ENCODE assay signal across 24 cellular contexts in genomic region chr16:1647904-1648303, GRCh38. TPM values are rescaled to one million over a fixed set of nuclear protein-coding genes. Genes with fewer than 3 reads are reported as not detected.
DNase-seq lines count a peak whose midpoint lies in the region; ATAC-seq and TF ChIP-seq lines count a peak whose summit lies in the region.
"Had no signal": no experiment of that assay in that cellular context is flagged by ENCODE, and none has a peak within 500 bp of the region (broad histone marks: within the 10 kb centered on the region; RNA-seq: fewer than 3 reads in every experiment).

No MANE protein-coding gene starts in this region.

- in situ Hi-C loops in KBM-7 (cut with MboI; ENCODE audit: low pct_unique_long_range_greater_than_20kb, low sequenced_read_pairs): no loop called here

- POLR2A ChIA-PET in OCI-LY7 (lab: Charles Lee): no interaction called here

- DNase-seq in KBM-7 (peak; percentile 94), OCI-LY7 (ENCODE audit: low spot score) (peak; percentile 67), endothelial cell (ENCODE audit: low spot score) (no peak), Right ventricle myocardium superior (no peak)
- DNase-seq: activated CD4-positive, alpha-beta T cell treated with anti-CD3 and anti-CD28 coated beads, Interleukin-2, amount 50 U/mL, for 1 hour; activated CD8-positive, alpha-beta memory T cell treated with anti-CD3 and anti-CD28 coated beads, Interleukin-2, amount 10 ng/mL, durations not matched to agents 7 days and 5 days; BE2C; Calu3; erythroblast; heart right ventricle; left colon; mesenchymal stem cell; NCI-H1417; NCI-H2081; occipital lobe; stimulated activated CD8-positive, alpha-beta memory T cell treated with anti-CD3 and anti-CD28 coated beads, Interleukin-4, amount 100 ng/mL, for 48 hours; substantia nigra; upper lobe of right lung had no signal

- CTCF ChIA-PET in OCI-LY7 (lab: Charles Lee; ENCODE audit: unreplicated experiment): no interaction called here

- peaks cover 59% of the 10 kb centered on the region for H3K36me3 ChIP-seq in BLaER1
- H3K36me3 ChIP-seq in OCI-LY7 (ENCODE audit: insufficient read depth, low read length): peaks cover 53% of the 10 kb centered on the region

- no peak for TF ChIP-seq CTCF in OCI-LY7 (conservative IDR thresholded peaks at IDR 0.05; ENCODE audit: low read length)
- TF ChIP-seq CTCF in endothelial cell (IDR thresholded peaks at IDR 0.05; ENCODE audit: unreplicated experiment): no peak

- intact Hi-C loops in OCI-LY7 (cut with micrococcal nuclease; ENCODE audit: unreplicated experiment): no loop called here
- intact Hi-C loops in Right ventricle myocardium superior (cut with DNase I): no loop called here

- H3K4me2 ChIP-seq in BLaER1 (peak overlapping the region; percentile 80), OCI-LY7 (ENCODE audit: low read length) (peak overlapping the region; percentile 46)

- ATAC-seq in GM19452 (IDR thresholded peaks at IDR 0.05; ENCODE audit: unreplicated experiment) (no peak), Right ventricle myocardium superior (ENCODE audit: poor library complexity) (no peak), GM21825 (IDR thresholded peaks at IDR 0.05; ENCODE audit: unreplicated experiment) (no peak)
- ATAC-seq in activated CD4-positive, CD25-positive, alpha-beta regulatory T cell treated with anti-CD3 and anti-CD28 coated beads, Interleukin-2, amount 50 U/mL, for 24 hours: no peak
- ATAC-seq: activated CD8-positive, alpha-beta memory T cell treated with anti-CD3 and anti-CD28 coated beads, Interleukin-2, amount 10 ng/mL, durations not matched to agents 7 days and 5 days; HCT116; heart right ventricle; left colon; upper lobe of right lung had no signal

- peaks cover 51% of the 10 kb centered on the region for H3K36me3 Mint-ChIP-seq in endothelial cell (ENCODE audit: low read depth, unreplicated experiment)

- H3K4me1 ChIP-seq in BLaER1 (peaks cover 69% of the 10 kb centered on the region), OCI-LY7 (ENCODE audit: insufficient read depth, low read length, poor library complexity, severe bottlenecking) (peaks cover 19% of the 10 kb centered on the region)
- H3K4me1 ChIP-seq: BE2C, upper lobe of right lung had no signal

- no peaks in the 10 kb centered on the region for H3K9me2 ChIP-seq in OCI-LY7 (ENCODE audit: insufficient read depth, low read length)

- no peaks in the 10 kb centered on the region for H3K9me3 Mint-ChIP-seq in endothelial cell (ENCODE audit: unreplicated experiment)

- H2AFZ ChIP-seq in OCI-LY7 (ENCODE audit: low read length): no peak overlapping the region

- H4K20me1 ChIP-seq in BLaER1 (no peaks in the 10 kb centered on the region), OCI-LY7 (ENCODE audit: insufficient read depth, low read length) (no peaks in the 10 kb centered on the region)

- H3K4me1 Mint-ChIP-seq in endothelial cell (ENCODE audit: unreplicated experiment): peaks cover 8% of the 10 kb centered on the region

- H3K9me3 ChIP-seq in BLaER1: no peaks in the 10 kb centered on the region
- no peaks in the 10 kb centered on the region for H3K9me3 ChIP-seq in OCI-LY7 (ENCODE audit: low read length)
- H3K9me3 ChIP-seq: BE2C, heart right ventricle, upper lobe of right lung had no signal

- H3K4me3 ChIP-seq in BLaER1 (peak overlapping the region; percentile 31; the same call in 1 of the 2 replicates), OCI-LY7 (ENCODE audit: low read depth, low read length, poor library complexity, severe bottlenecking) (no peak overlapping the region)
- H3K4me3 ChIP-seq: heart right ventricle, upper lobe of right lung had no signal

- H3K27ac ChIP-seq in BLaER1 (peak overlapping the region; percentile 98), OCI-LY7 (ENCODE audit: low read depth, low read length, poor library complexity, severe bottlenecking) (peak overlapping the region; percentile 75)
- H3K27ac ChIP-seq: heart right ventricle, upper lobe of right lung had no signal

- no peak overlapping the region for H3K27ac Mint-ChIP-seq in endothelial cell (ENCODE audit: unreplicated experiment)
- H3K27ac Mint-ChIP-seq: activated CD8-positive, alpha-beta memory T cell treated with anti-CD3 and anti-CD28 coated beads, Interleukin-2, amount 10 ng/mL, durations not matched to agents 7 days and 5 days; activated naive CD8-positive, alpha-beta T cell had no signal

- H3K79me2 ChIP-seq in OCI-LY7 (ENCODE audit: insufficient read depth, low read depth, low read length): no peaks in the 10 kb centered on the region

- BruUV-seq in OCI-LY7 (replicated peaks; lab: Mats Ljungman, UMichigan): no TSS peak

- H3K27me3 Mint-ChIP-seq in endothelial cell (ENCODE audit: unreplicated experiment): peaks cover 7% of the 10 kb centered on the region
- H3K27me3 Mint-ChIP-seq: activated CD8-positive, alpha-beta memory T cell treated with anti-CD3 and anti-CD28 coated beads, Interleukin-2, amount 10 ng/mL, durations not matched to agents 7 days and 5 days; activated naive CD8-positive, alpha-beta T cell had no signal

- H3K9ac ChIP-seq in BLaER1: peak overlapping the region; percentile 86

- H3K27me3 ChIP-seq in BLaER1: no peaks in the 10 kb centered on the region
- H3K27me3 ChIP-seq: BE2C, heart right ventricle, upper lobe of right lung had no signal

- peak overlapping the region; percentile 26 for H3K4me3 Mint-ChIP-seq in endothelial cell (ENCODE audit: unreplicated experiment)
- H3K4me3 Mint-ChIP-seq: activated CD8-positive, alpha-beta memory T cell treated with anti-CD3 and anti-CD28 coated beads, Interleukin-2, amount 10 ng/mL, durations not matched to agents 7 days and 5 days; activated naive CD8-positive, alpha-beta T cell had no signal

RNA-seq across cellular contexts. Expression of gene JPT2, which starts 30.2 kb away (rescaled TPM):
- total RNA-seq in OCI-LY7 (2014; rRNA removed; shearing (Covaris generic)): 48.3 and 67.4 TPM in 2 replicates
- 75.2 and 80.3 TPM in 2 replicates for total RNA-seq in OCI-LY7 (2022)
- 180 TPM for total RNA-seq in endothelial cell (ENCODE audit: unreplicated experiment)
- 30.6 TPM for total RNA-seq in Right ventricle myocardium superior

RNA-seq across cellular contexts. Expression of gene CRAMP1, which starts 35.7 kb away (rescaled TPM):
- 9.1 and 10.5 TPM in 2 replicates for total RNA-seq in OCI-LY7 (2014; rRNA removed; shearing (Covaris generic))
- total RNA-seq in OCI-LY7 (2022): 33.6 and 33.8 TPM in 2 replicates
- total RNA-seq in endothelial cell (ENCODE audit: unreplicated experiment): 46.8 TPM
- 10.0 TPM for total RNA-seq in Right ventricle myocardium superior

RNA-seq across cellular contexts. Expression of gene IFT140, which starts 36.0 kb away (rescaled TPM):
- total RNA-seq in OCI-LY7 (2014; rRNA removed; shearing (Covaris generic)): 10.2 and 14.3 TPM in 2 replicates
- total RNA-seq in OCI-LY7 (2022) (21.2 and 21.9 TPM in 2 replicates), endothelial cell (ENCODE audit: unreplicated experiment) (39.9 TPM), Right ventricle myocardium superior (8.4 TPM)

RNA-seq across cellular contexts. Expression of gene MAPK8IP3, which starts 58.1 kb away (rescaled TPM):
- 95.9 and 114 TPM in 2 replicates for total RNA-seq in OCI-LY7 (2014; rRNA removed; shearing (Covaris generic))
- 130 and 133 TPM in 2 replicates for total RNA-seq in OCI-LY7 (2022)
- 147 TPM for total RNA-seq in endothelial cell (ENCODE audit: unreplicated experiment)
- total RNA-seq in Right ventricle myocardium superior: 61.4 TPM

Comparison
In these comparisons a context has a peak if more than half of its experiments do, and no peak if none do; other contexts are left out.
1. DNase-seq: peak in KBM-7 (single experiment) and OCI-LY7 (single experiment); none in endothelial cell (single experiment) and Right ventricle myocardium superior (single experiment).